Comparison of ENCODE assay signal across 1 cellular context in the genomic region with DNA sequence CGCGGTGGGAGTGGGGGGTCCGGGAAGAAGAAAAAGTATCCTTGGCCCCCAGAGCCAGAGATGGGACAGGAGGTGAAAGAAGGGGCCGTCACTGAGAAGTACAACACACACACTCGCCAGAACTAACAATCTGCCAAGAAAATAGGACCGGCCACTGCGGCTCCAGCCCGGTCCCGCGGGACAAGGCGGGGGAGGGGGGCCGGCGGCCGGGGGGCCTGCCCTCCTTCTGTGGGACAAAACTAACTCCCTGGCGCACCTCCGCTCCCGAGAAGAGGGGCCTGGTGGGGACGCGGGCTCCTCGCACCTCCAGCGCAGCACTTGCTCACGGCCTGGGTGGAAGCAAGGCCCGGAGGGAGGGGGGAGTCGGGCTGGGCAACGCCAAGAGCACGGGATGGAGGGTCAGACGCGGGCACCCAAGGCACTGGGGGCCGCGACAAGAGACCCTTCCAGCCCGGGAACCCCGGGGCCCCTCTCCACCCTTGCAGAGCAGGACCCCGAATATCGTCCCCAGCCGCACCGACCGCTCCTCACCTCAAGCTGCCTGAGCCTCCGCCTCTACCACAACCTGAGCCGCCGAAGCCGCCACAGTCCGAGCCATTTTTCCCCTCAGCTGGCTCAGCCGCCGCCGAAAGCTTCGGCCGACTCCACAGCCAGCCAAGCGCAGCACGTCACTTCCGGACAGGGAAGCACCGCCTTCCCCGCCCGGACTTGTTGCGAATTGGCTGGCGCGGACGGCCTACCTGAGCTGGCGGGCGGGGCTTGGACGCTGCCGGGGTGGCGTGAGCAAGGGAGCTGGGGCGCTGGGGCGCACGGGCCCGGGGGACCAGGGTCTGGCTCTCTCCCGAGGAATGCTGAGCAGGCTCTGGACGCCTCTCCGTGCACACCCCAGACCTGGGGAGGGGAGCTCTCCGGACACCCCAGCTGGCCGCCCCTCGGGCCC.
A peak's percentile ranks its signal among the peaks of the same experiment; 100 is the strongest.
TF ChIP-seq lines count a peak whose summit lies in the region.

A gene with protein sequence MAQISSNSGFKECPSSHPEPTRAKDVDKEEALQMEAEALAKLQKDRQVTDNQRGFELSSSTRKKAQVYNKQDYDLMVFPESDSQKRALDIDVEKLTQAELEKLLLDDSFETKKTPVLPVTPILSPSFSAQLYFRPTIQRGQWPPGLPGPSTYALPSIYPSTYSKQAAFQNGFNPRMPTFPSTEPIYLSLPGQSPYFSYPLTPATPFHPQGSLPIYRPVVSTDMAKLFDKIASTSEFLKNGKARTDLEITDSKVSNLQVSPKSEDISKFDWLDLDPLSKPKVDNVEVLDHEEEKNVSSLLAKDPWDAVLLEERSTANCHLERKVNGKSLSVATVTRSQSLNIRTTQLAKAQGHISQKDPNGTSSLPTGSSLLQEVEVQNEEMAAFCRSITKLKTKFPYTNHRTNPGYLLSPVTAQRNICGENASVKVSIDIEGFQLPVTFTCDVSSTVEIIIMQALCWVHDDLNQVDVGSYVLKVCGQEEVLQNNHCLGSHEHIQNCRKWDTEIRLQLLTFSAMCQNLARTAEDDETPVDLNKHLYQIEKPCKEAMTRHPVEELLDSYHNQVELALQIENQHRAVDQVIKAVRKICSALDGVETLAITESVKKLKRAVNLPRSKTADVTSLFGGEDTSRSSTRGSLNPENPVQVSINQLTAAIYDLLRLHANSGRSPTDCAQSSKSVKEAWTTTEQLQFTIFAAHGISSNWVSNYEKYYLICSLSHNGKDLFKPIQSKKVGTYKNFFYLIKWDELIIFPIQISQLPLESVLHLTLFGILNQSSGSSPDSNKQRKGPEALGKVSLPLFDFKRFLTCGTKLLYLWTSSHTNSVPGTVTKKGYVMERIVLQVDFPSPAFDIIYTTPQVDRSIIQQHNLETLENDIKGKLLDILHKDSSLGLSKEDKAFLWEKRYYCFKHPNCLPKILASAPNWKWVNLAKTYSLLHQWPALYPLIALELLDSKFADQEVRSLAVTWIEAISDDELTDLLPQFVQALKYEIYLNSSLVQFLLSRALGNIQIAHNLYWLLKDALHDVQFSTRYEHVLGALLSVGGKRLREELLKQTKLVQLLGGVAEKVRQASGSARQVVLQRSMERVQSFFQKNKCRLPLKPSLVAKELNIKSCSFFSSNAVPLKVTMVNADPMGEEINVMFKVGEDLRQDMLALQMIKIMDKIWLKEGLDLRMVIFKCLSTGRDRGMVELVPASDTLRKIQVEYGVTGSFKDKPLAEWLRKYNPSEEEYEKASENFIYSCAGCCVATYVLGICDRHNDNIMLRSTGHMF (N-terminal part only) (minus strand): TSS at position 670 of the 940 bp plus-strand sequence. CDS start 38,245 bp downstream, outside the sequence.

TF ChIP-seq in HepG2, 621 proteins besides CTCF, POLR2A, EP300 and RAD21 (continued from another document and continues in another):
- TF ChIP-seq, protein P1, sequence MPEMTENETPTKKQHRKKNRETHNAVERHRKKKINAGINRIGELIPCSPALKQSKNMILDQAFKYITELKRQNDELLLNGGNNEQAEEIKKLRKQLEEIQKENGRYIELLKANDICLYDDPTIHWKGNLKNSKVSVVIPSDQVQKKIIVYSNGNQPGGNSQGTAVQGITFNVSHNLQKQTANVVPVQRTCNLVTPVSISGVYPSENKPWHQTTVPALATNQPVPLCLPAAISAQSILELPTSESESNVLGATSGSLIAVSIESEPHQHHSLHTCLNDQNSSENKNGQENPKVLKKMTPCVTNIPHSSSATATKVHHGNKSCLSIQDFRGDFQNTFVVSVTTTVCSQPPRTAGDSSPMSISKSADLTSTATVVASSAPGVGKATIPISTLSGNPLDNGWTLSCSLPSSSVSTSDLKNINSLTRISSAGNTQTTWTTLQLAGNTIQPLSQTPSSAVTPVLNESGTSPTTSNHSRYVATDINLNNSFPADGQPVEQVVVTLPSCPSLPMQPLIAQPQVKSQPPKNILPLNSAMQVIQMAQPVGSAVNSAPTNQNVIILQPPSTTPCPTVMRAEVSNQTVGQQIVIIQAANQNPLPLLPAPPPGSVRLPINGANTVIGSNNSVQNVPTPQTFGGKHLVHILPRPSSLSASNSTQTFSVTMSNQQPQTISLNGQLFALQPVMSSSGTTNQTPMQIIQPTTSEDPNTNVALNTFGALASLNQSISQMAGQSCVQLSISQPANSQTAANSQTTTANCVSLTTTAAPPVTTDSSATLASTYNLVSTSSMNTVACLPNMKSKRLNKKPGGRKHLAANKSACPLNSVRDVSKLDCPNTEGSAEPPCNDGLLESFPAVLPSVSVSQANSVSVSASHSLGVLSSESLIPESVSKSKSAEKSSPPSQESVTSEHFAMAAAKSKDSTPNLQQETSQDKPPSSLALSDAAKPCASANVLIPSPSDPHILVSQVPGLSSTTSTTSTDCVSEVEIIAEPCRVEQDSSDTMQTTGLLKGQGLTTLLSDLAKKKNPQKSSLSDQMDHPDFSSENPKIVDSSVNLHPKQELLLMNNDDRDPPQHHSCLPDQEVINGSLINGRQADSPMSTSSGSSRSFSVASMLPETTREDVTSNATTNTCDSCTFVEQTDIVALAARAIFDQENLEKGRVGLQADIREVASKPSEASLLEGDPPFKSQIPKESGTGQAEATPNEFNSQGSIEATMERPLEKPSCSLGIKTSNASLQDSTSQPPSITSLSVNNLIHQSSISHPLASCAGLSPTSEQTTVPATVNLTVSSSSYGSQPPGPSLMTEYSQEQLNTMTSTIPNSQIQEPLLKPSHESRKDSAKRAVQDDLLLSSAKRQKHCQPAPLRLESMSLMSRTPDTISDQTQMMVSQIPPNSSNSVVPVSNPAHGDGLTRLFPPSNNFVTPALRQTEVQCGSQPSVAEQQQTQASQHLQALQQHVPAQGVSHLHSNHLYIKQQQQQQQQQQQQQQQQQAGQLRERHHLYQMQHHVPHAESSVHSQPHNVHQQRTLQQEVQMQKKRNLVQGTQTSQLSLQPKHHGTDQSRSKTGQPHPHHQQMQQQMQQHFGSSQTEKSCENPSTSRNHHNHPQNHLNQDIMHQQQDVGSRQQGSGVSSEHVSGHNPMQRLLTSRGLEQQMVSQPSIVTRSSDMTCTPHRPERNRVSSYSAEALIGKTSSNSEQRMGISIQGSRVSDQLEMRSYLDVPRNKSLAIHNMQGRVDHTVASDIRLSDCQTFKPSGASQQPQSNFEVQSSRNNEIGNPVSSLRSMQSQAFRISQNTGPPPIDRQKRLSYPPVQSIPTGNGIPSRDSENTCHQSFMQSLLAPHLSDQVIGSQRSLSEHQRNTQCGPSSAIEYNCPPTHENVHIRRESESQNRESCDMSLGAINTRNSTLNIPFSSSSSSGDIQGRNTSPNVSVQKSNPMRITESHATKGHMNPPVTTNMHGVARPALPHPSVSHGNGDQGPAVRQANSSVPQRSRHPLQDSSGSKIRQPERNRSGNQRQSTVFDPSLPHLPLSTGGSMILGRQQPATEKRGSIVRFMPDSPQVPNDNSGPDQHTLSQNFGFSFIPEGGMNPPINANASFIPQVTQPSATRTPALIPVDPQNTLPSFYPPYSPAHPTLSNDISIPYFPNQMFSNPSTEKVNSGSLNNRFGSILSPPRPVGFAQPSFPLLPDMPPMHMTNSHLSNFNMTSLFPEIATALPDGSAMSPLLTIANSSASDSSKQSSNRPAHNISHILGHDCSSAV (CRISPR knock-in tag; IDR thresholded peaks at IDR 0.05; ENCODE audit: borderline replicate concordance): peak; percentile 76; the same call in 1 of the 2 replicates
- TF ChIP-seq SMARCE1 (IDR thresholded peaks at IDR 0.05; ENCODE audit: borderline replicate concordance) (no peak), KDM2A (CRISPR knock-in tag; IDR thresholded peaks at IDR 0.05; ENCODE audit: borderline replicate concordance, low read depth) (peak; percentile 82), ZSCAN25 (CRISPR knock-in tag; IDR thresholded peaks at IDR 0.05) (peak; percentile 74; the same call in 1 of the 2 replicates), NCOA5 (CRISPR knock-in tag; IDR thresholded peaks at IDR 0.05) (no peak), FOXC1 (CRISPR knock-in tag; IDR thresholded peaks at IDR 0.05; ENCODE audit: borderline replicate concordance) (peak; percentile 68; the same call in 1 of the 2 replicates), SATB2 (CRISPR knock-in tag; IDR thresholded peaks at IDR 0.05) (no peak), FOSL1 (CRISPR knock-in tag; IDR thresholded peaks at IDR 0.05; ENCODE audit: borderline replicate concordance) (no peak), ZNF350 (CRISPR knock-in tag; IDR thresholded peaks at IDR 0.05; ENCODE audit: borderline replicate concordance, low read depth) (peak; percentile 68), SETDB1 (CRISPR knock-in tag; IDR thresholded peaks at IDR 0.05; ENCODE audit: borderline replicate concordance) (no peak), GABPB1 (CRISPR knock-in tag; IDR thresholded peaks at IDR 0.05) (peak; percentile 99), ZNF614 (CRISPR knock-in tag; IDR thresholded peaks at IDR 0.05; ENCODE audit: borderline replicate concordance) (no peak), CC2D1A (CRISPR knock-in tag; IDR thresholded peaks at IDR 0.05) (no peak), ZNF572 (CRISPR knock-in tag; IDR thresholded peaks at IDR 0.05) (no peak), ZC3H13 (CRISPR knock-in tag; IDR thresholded peaks at IDR 0.05) (no peak), SALL2 (CRISPR knock-in tag; IDR thresholded peaks at IDR 0.05) (no peak), SAFB2 (CRISPR knock-in tag; IDR thresholded peaks at IDR 0.05; ENCODE audit: borderline replicate concordance, low read depth) (peak; percentile 76; the same call in 1 of the 2 replicates), DNMT3B (CRISPR knock-in tag; conservative IDR thresholded peaks at IDR 0.05) (no peak; the same call in 1 of the 2 replicates), NR1H2 (CRISPR knock-in tag; IDR thresholded peaks at IDR 0.05; ENCODE audit: borderline replicate concordance, low read depth) (no peak), HMG20B (CRISPR knock-in tag; conservative IDR thresholded peaks at IDR 0.05) (no peak), NFIB (CRISPR knock-in tag; IDR thresholded peaks at IDR 0.05; ENCODE audit: borderline replicate concordance) (no peak), ZBTB8A (CRISPR knock-in tag; IDR thresholded peaks at IDR 0.05; ENCODE audit: borderline replicate concordance, low read depth) (no peak), ZNF589 (CRISPR knock-in tag; conservative IDR thresholded peaks at IDR 0.05) (no peak), ZNF644 (CRISPR knock-in tag; IDR thresholded peaks at IDR 0.05; ENCODE audit: low read depth) (no peak), ZFY (CRISPR knock-in tag; IDR thresholded peaks at IDR 0.05) (peak; percentile 91), CHCHD3 (CRISPR knock-in tag; IDR thresholded peaks at IDR 0.05) (no peak), HHEX (CRISPR knock-in tag; IDR thresholded peaks at IDR 0.05) (no peak), ZNF446 (CRISPR knock-in tag; IDR thresholded peaks at IDR 0.05) (peak; percentile 91; the same call in 1 of the 2 replicates), HMG20A (CRISPR knock-in tag; IDR thresholded peaks at IDR 0.05; ENCODE audit: borderline replicate concordance) (no peak; the same call in 1 of the 2 replicates)
- TF ChIP-seq, protein P2, sequence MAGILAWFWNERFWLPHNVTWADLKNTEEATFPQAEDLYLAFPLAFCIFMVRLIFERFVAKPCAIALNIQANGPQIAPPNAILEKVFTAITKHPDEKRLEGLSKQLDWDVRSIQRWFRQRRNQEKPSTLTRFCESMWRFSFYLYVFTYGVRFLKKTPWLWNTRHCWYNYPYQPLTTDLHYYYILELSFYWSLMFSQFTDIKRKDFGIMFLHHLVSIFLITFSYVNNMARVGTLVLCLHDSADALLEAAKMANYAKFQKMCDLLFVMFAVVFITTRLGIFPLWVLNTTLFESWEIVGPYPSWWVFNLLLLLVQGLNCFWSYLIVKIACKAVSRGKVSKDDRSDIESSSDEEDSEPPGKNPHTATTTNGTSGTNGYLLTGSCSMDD (CRISPR knock-in tag; IDR thresholded peaks at IDR 0.05): no peak
- TF ChIP-seq, protein P3, sequence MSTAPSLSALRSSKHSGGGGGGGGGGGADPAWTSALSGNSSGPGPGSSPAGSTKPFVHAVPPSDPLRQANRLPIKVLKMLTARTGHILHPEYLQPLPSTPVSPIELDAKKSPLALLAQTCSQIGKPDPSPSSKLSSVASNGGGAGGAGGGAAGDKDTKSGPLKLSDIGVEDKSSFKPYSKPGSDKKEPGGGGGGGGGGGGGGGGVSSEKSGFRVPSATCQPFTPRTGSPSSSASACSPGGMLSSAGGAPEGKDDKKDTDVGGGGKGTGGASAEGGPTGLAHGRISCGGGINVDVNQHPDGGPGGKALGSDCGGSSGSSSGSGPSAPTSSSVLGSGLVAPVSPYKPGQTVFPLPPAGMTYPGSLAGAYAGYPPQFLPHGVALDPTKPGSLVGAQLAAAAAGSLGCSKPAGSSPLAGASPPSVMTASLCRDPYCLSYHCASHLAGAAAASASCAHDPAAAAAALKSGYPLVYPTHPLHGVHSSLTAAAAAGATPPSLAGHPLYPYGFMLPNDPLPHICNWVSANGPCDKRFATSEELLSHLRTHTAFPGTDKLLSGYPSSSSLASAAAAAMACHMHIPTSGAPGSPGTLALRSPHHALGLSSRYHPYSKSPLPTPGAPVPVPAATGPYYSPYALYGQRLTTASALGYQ (CRISPR knock-in tag; IDR thresholded peaks at IDR 0.05): no peak
- TF ChIP-seq, protein P4, sequence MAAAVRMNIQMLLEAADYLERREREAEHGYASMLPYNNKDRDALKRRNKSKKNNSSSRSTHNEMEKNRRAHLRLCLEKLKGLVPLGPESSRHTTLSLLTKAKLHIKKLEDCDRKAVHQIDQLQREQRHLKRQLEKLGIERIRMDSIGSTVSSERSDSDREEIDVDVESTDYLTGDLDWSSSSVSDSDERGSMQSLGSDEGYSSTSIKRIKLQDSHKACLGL (CRISPR knock-in tag; IDR thresholded peaks at IDR 0.05): peak; percentile 55; the same call in 1 of the 2 replicates
- TF ChIP-seq, protein P5, sequence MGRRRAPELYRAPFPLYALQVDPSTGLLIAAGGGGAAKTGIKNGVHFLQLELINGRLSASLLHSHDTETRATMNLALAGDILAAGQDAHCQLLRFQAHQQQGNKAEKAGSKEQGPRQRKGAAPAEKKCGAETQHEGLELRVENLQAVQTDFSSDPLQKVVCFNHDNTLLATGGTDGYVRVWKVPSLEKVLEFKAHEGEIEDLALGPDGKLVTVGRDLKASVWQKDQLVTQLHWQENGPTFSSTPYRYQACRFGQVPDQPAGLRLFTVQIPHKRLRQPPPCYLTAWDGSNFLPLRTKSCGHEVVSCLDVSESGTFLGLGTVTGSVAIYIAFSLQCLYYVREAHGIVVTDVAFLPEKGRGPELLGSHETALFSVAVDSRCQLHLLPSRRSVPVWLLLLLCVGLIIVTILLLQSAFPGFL (CRISPR knock-in tag; IDR thresholded peaks at IDR 0.05): no peak
- TF ChIP-seq, protein P6, sequence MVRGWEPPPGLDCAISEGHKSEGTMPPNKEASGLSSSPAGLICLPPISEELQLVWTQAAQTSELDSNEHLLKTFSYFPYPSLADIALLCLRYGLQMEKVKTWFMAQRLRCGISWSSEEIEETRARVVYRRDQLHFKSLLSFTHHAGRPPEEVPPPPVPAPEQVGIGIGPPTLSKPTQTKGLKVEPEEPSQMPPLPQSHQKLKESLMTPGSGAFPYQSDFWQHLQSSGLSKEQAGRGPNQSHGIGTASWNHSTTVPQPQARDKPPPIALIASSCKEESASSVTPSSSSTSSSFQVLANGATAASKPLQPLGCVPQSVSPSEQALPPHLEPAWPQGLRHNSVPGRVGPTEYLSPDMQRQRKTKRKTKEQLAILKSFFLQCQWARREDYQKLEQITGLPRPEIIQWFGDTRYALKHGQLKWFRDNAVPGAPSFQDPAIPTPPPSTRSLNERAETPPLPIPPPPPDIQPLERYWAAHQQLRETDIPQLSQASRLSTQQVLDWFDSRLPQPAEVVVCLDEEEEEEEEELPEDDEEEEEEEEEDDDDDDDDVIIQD (CRISPR knock-in tag; IDR thresholded peaks at IDR 0.05; ENCODE audit: low read depth): no peak; the same call in 1 of the 2 replicates
- TF ChIP-seq, protein P7, sequence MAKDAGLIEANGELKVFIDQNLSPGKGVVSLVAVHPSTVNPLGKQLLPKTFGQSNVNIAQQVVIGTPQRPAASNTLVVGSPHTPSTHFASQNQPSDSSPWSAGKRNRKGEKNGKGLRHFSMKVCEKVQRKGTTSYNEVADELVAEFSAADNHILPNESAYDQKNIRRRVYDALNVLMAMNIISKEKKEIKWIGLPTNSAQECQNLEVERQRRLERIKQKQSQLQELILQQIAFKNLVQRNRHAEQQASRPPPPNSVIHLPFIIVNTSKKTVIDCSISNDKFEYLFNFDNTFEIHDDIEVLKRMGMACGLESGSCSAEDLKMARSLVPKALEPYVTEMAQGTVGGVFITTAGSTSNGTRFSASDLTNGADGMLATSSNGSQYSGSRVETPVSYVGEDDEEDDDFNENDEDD (CRISPR knock-in tag; IDR thresholded peaks at IDR 0.05; ENCODE audit: borderline replicate concordance): peak; percentile 12; the same call in 1 of the 2 replicates
